In genomic region chr2:142061733-142062132, GRCh38 we compare ENCODE assay signal across 21 cellular contexts.
DNase-seq lines count a peak whose midpoint lies in the region; ATAC-seq and TF ChIP-seq lines count a peak whose summit lies in the region.
"Had no signal": no experiment of that assay in that cellular context is flagged by ENCODE, and none has a peak within 500 bp of the region (broad histone marks: within the 10 kb centered on the region; RNA-seq: fewer than 3 reads in every experiment).

No MANE protein-coding gene starts in this region.

- H3K4me3 ChIP-seq in SK-N-SH (ENCODE audit: low read depth in 2 of 2, low read length in 1 of 2) (no peak overlapping the region), trophoblast cell (ENCODE audit: low read depth, low read length) (no peak overlapping the region)
- H3K4me3 ChIP-seq: A549; BLaER1 treated with 17β-estradiol and CSF1 and Interleukin-3, amounts not matched to agents 10 nM and 100 nM; GM12878 had no signal

- 38% methylated on average over 1 of the region's 1 CpG for whole genome bisulfite sequencing in SK-N-SH (ENCODE audit: low lambda C conversion rate)
- WGBS in trophoblast cell (ENCODE audit: extremely low coverage, insufficient coverage, insufficient read length), result no CpG with 5 or more reads among the region's 1 CpG

- no peak overlapping the region for H2AK5ac ChIP-seq in trophoblast cell (ENCODE audit: low read length)

- POLR2A ChIA-PET in SK-N-SH (lab: Yijun Ruan, JAX), result no interaction called here

- H4K20me1 ChIP-seq in SK-N-SH (ENCODE audit: insufficient read depth), result no peaks in the 10 kb centered on the region
- H4K20me1 ChIP-seq: BLaER1 treated with 17β-estradiol and CSF1 and Interleukin-3, amounts not matched to agents 10 nM and 100 nM had no signal

- H3K4me1 ChIP-seq in SK-N-SH (ENCODE audit: control insufficient read depth in 1 of 2, insufficient read depth in 2 of 2, low read depth in 1 of 2, low read length in 1 of 2) (no peaks in the 10 kb centered on the region; a peak in 1 of 4 replicates), trophoblast cell (ENCODE audit: control insufficient read depth in 1 of 2, insufficient read depth in 2 of 2, low read length in 2 of 2) (peaks cover 0 to 2% of the 10 kb centered on the region in 2 experiments)
- H3K4me1 ChIP-seq: A549; BE2C; BLaER1 treated with 17β-estradiol and CSF1 and Interleukin-3, amounts not matched to agents 10 nM and 100 nM had no signal

- no peaks in the 10 kb centered on the region for H3K9me2 ChIP-seq in SK-N-SH

- H3K9ac ChIP-seq in SK-N-SH (no peak overlapping the region), trophoblast cell (ENCODE audit: low read length) (no peak overlapping the region)
- H3K9ac ChIP-seq: BLaER1 treated with 17β-estradiol and CSF1 and Interleukin-3, amounts not matched to agents 10 nM and 100 nM had no signal

- no peak for ATAC-seq in GM19452 (IDR thresholded peaks at IDR 0.05; ENCODE audit: unreplicated experiment)
- ATAC-seq: A549, GM12878 had no signal

- H3K36me3 ChIP-seq in SK-N-SH (replicated peaks in 1 of 2; ENCODE audit: control insufficient read depth in 1 of 2, insufficient read depth in 2 of 2, low read length in 1 of 2) (no peaks in the 10 kb centered on the region), trophoblast cell (ENCODE audit: control insufficient read depth in 1 of 2, insufficient read depth in 2 of 2, low read length in 2 of 2) (no peaks in the 10 kb centered on the region)
- H3K36me3 ChIP-seq: BE2C; BLaER1 treated with 17β-estradiol and CSF1 and Interleukin-3, amounts not matched to agents 10 nM and 100 nM had no signal

- no peak for TF ChIP-seq RAD21 in SK-N-SH (IDR thresholded peaks at IDR 0.05; ENCODE audit: low read length)

- no peak overlapping the region for H3K23ac ChIP-seq in trophoblast cell (ENCODE audit: low read length)

- H3K14ac ChIP-seq in trophoblast cell (ENCODE audit: low read length), result no peak overlapping the region

- H3K79me1 ChIP-seq in trophoblast cell (ENCODE audit: low read length), result no peaks in the 10 kb centered on the region

- H3K9me3 ChIP-seq in SK-N-SH (no peaks in the 10 kb centered on the region), trophoblast cell (ENCODE audit: insufficient read depth, low read depth, low read length) (no peaks in the 10 kb centered on the region)
- H3K9me3 ChIP-seq: A549; BE2C; BLaER1 treated with 17β-estradiol and CSF1 and Interleukin-3, amounts not matched to agents 10 nM and 100 nM had no signal

- H2BK120ac ChIP-seq in trophoblast cell (ENCODE audit: insufficient read depth, low read length, poor library complexity), result no peak overlapping the region

- no peak overlapping the region for H3K4me2 ChIP-seq in SK-N-SH
- H3K4me2 ChIP-seq in trophoblast cell (ENCODE audit: low read length), result peak overlapping the region; percentile 4
- H3K4me2 ChIP-seq: A549; BLaER1 treated with 17β-estradiol and CSF1 and Interleukin-3, amounts not matched to agents 10 nM and 100 nM had no signal

- CTCF ChIA-PET in SK-N-SH (lab: Yijun Ruan, JAX), result no interaction called here

- H3K18ac ChIP-seq in trophoblast cell (ENCODE audit: low read length), result no peak overlapping the region

- H2BK12ac ChIP-seq in trophoblast cell (ENCODE audit: low read length), result no peak overlapping the region

- H3K79me2 ChIP-seq in SK-N-SH (ENCODE audit: insufficient read depth), result no peaks in the 10 kb centered on the region
- no peaks in the 10 kb centered on the region for H3K79me2 ChIP-seq in trophoblast cell (ENCODE audit: control insufficient read depth, insufficient read depth, low read length, poor library complexity)

- H4K8ac ChIP-seq in trophoblast cell (ENCODE audit: low read depth, low read length), result no peak overlapping the region

- TF ChIP-seq CTCF in SK-N-SH (IDR thresholded peaks at IDR 0.05), result no peak

- H3F3A ChIP-seq in SK-N-SH (replicated peaks; ENCODE audit: insufficient read depth), result no peaks in the 10 kb centered on the region

- H3K27ac ChIP-seq in SK-N-SH (ENCODE audit: low read depth in 2 of 2, low read length in 1 of 2) (no peak overlapping the region; a peak in 1 of 4 replicates), trophoblast cell (ENCODE audit: low read depth, low read length) (no peak overlapping the region)
- H3K27ac ChIP-seq: A549; BLaER1 treated with 17β-estradiol and CSF1 and Interleukin-3, amounts not matched to agents 10 nM and 100 nM had no signal

- no peaks in the 10 kb centered on the region for H3K27me3 ChIP-seq in SK-N-SH (ENCODE audit: insufficient read depth)
- no peaks in the 10 kb centered on the region for H3K27me3 ChIP-seq in trophoblast cell (ENCODE audit: insufficient read depth, low read length)
- H3K27me3 ChIP-seq: BE2C; BLaER1 treated with 17β-estradiol and CSF1 and Interleukin-3, amounts not matched to agents 10 nM and 100 nM had no signal

- no peak overlapping the region for H2BK5ac ChIP-seq in trophoblast cell (ENCODE audit: low read depth, low read length, poor library complexity)

- H2AFZ ChIP-seq in SK-N-SH (ENCODE audit: low read depth), result no peak overlapping the region
- no peak overlapping the region for H2AFZ ChIP-seq in trophoblast cell (ENCODE audit: insufficient read depth, low read length, poor library complexity)

- TF ChIP-seq EP300 in SK-N-SH (IDR thresholded peaks at IDR 0.05; ENCODE audit: borderline replicate concordance in 1 of 2, low read depth in 1 of 2, low read length in 1 of 2), result no peak

- H4K12ac ChIP-seq in trophoblast cell (ENCODE audit: low read depth, low read length), result no peak overlapping the region

- DNase-seq in SK-N-SH, result no peak
- DNase-seq in amniotic epithelial cell (ENCODE audit: low read depth), result peak; percentile 47
- no peak for DNase-seq in trophoblast cell
- no peak for DNase-seq in SHP77 treated with DMSO at 0.1 percent for 48 hours (lab: John Stamatoyannopoulos, UW)
- no peak for DNase-seq in activated naive CD4-positive, alpha-beta T cell treated with Interleukin-2 at 50 U/mL for 16 hours
- DNase-seq: 8988T; ACHN; AML-193; BE2C; CD4-positive, alpha-beta T cell; CD8-positive, alpha-beta memory T cell; DMS 273 treated with DMSO at 0.1 percent for 48 hours; DMS79; EL; GDM1; H7; HCEC 1CT had no signal

- no peak overlapping the region for H4K91ac ChIP-seq in trophoblast cell (ENCODE audit: low read depth, low read length)

- H3K4ac ChIP-seq in trophoblast cell (ENCODE audit: low read depth, low read length), result no peak overlapping the region

TF ChIP-seq in SK-N-SH, 30 proteins besides CTCF, POLR2A, EP300 and RAD21:
- TF ChIP-seq NRF1 (IDR thresholded peaks at IDR 0.05; ENCODE audit: low read depth, low read length) (no peak), TCF12 (IDR thresholded peaks at IDR 0.05) (peak; percentile 6; the same call in 1 of the 2 replicates)
